Comparison of ENCODE assay signal across 8 cellular contexts in genomic region chr14:35292051-35292769, GRCh38. TPM values are rescaled to one million over a fixed set of nuclear protein-coding genes. Genes with fewer than 3 reads are reported as not detected.
A peak's percentile ranks its signal among the peaks of the same experiment; 100 is the strongest.
DNase-seq lines count a peak whose midpoint lies in the region; ATAC-seq and TF ChIP-seq lines count a peak whose summit lies in the region.

Gene PSMA6 (plus strand): TSS chr14:35292382. CDS start chr14:35292477, 95 bp downstream.

- ATAC-seq in HG02870 (IDR thresholded peaks at IDR 0.05; ENCODE audit: unreplicated experiment), result peak; percentile 79
- ATAC-seq in heart left ventricle, result peak; percentile 99 to 100 (median 100)
- peak; percentile 99 to 100 for ATAC-seq in upper lobe of left lung (ENCODE audit: low FRiP score in 2 of 2)

- no peaks in the 10 kb centered on the region for H3K9me3 ChIP-seq in heart left ventricle
- H3K9me3 ChIP-seq in upper lobe of left lung, result no peaks in the 10 kb centered on the region

- H3K4me3 ChIP-seq in heart left ventricle (peak within 1 kb of the TSS; percentile 69 to 97 (median 88)), upper lobe of left lung (peak within 1 kb of the TSS; percentile 45 to 90 (median 65))

- TF ChIP-seq EP300 in upper lobe of left lung (IDR thresholded peaks at IDR 0.05), result peak in 1 of 4 donors; percentile 77

- DNase-seq in GM13976 (ENCODE audit: low spot score), result peak; percentile 94
- DNase-seq in NCI-H146 treated with DMSO at 0.1 percent for 48 hours (lab: John Stamatoyannopoulos, UW; ENCODE audit: unreplicated experiment), result peak; percentile 93
- peak; percentile 98 for DNase-seq in amniotic epithelial cell (ENCODE audit: low read depth)
- peak; percentile 99 to 100 (median 99) for DNase-seq in heart left ventricle
- DNase-seq in posterior cingulate gyrus, result peak; percentile 99 to 100 (median 100)
- DNase-seq in upper lobe of left lung, result peak; percentile 91 to 100

- peaks cover 0 to 60% (median 39%) of the 10 kb centered on the region in 12 donors for H3K4me1 ChIP-seq in heart left ventricle
- H3K4me1 ChIP-seq in upper lobe of left lung, result peaks cover 35 to 51% (median 42%) of the 10 kb centered on the region in 4 donors

- WGBS in heart left ventricle, 4 donors, result 0 to 1% (median 1%) methylated on average over 35 to 40 of the region's 40 CpGs
- 0 to 1% methylated on average over 30 to 40 of the region's 40 CpGs for WGBS in upper lobe of left lung, 2 donors

- peak in 1 of 2 donors; percentile 79 for TF ChIP-seq POLR2A in heart left ventricle (IDR thresholded peaks at IDR 0.05)
- peak; percentile 10 to 90 (median 80) for TF ChIP-seq POLR2A in upper lobe of left lung (IDR thresholded peaks at IDR 0.05)

- intact Hi-C loops in T-helper 1 cell treated with Interleukin-12 subunit alpha and Interleukin-12 subunit beta and Interleukin-4 antibody, amounts not matched to agents 30 ng/mL and 1 ng/mL, for 36 hours (cut with micrococcal nuclease), result loop anchor here (1.0 to 5.0 kb wide), 14 partner anchors 8 to 1025 kb away; partner anchors contain the start of genes BRMS1L, FAM177A1, NFKBIA and PRORP
- intact Hi-C loops in heart left ventricle (cut with DNase I) (loop anchor here (1.0 to 5.0 kb wide), 8 partner anchors 45 to 115 kb away; partner anchors contain the start of gene NFKBIA (in 6 of the 10)), posterior cingulate gyrus (cut with DNase I) (loop anchor here (1.0 to 10.0 kb wide), 3 partner anchors 53 to 170 kb away; partner anchors contain the start of genes NFKBIA, PPP2R3C and PRORP)

- H3K27ac ChIP-seq in heart left ventricle (peak within 1 kb of the TSS; percentile 60 to 96 (median 90)), upper lobe of left lung (peak within 1 kb of the TSS; percentile 93 to 99 (median 96))

- H3K27me3 ChIP-seq in heart left ventricle (no peaks in the 10 kb centered on the region), upper lobe of left lung (no peaks in the 10 kb centered on the region)

- in situ Hi-C loops in GM13976 (cut with MboI; ENCODE audit: low sequenced_read_pairs, unreplicated experiment), result no loop called here

- TF ChIP-seq CTCF in GM13976 (IDR thresholded peaks at IDR 0.05; ENCODE audit: borderline replicate concordance, control extremely low read depth, extremely low read depth, insufficient read depth, missing control alignments) (no peak), heart left ventricle (IDR thresholded peaks at IDR 0.05) (peak in 1 of 12 donors; percentile 10), upper lobe of left lung (IDR thresholded peaks at IDR 0.05) (no peak)

- peaks cover 0 to 12% (median 0%) of the 10 kb centered on the region in 9 donors for H3K36me3 ChIP-seq in heart left ventricle
- H3K36me3 ChIP-seq in upper lobe of left lung, result no peaks in the 10 kb centered on the region

RNA-seq across cellular contexts. Expression of gene PSMA6, which starts in this region (rescaled TPM):
- total RNA-seq in T-helper 1 cell treated with Interleukin-12 subunit alpha and Interleukin-12 subunit beta and Interleukin-4 antibody, amounts not matched to agents 30 ng/mL and 1 ng/mL, for 36 hours, result 297 TPM in 2 replicates
- total RNA-seq in heart left ventricle, result 100 to 1,000 TPM; 146 to 230 (median 176) TPM
- 100 to 1,000 TPM; 123 to 293 TPM for polyA plus RNA-seq in heart left ventricle
- total RNA-seq in upper lobe of left lung, result 100 to 1,000 TPM in 4 of 6 donors, 10 to 100 TPM in 2; 63.9 to 213 (median 162) TPM

Comparison
In these comparisons a context has a peak if more than half of its experiments do, and no peak if none do; other contexts are left out.
1. Peak in every context shown above with its lines: DNase-seq, ATAC-seq, H3K4me3 ChIP-seq and H3K27ac ChIP-seq.